ENCODE assay signal across 1 cellular context in the genomic region with DNA sequence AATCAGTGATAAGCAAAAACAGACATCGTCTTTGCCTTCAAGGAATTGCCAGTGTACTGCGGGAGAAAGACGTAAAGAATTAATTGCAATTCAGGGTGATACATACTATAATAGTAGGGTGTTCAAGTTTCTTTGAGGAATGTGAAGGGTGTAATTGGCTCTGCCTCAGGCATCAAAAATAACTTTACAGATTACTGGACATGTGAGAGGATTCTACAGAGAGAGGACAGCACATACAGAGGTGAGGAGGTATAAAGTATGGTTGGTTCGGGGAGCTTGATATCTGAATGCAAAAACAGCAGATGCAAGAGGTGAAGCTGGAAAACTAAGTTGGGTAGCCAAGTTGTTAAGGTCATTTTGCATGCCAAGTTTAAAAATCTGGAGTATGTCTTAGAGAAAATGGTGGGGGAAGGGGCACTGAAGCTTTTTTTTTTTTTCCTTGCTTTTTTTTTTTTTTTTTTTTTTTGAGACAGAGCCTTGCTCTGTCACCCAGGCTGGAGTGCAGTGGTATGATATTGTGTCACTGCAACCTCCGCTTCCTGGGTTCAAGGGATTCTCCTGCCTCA.
TF ChIP-seq lines count a peak whose summit lies in the region.

No MANE protein-coding gene starts in this region.

TF ChIP-seq in GM23338, 12 proteins besides CTCF, POLR2A, EP300 and RAD21 (continued from another document):
- TF ChIP-seq ZNF462 (CRISPR knock-in tag; IDR thresholded peaks at IDR 0.05) (no peak), REST (IDR thresholded peaks at IDR 0.05; ENCODE audit: unreplicated experiment) (no peak), EZH2 (IDR thresholded peaks at IDR 0.05; ENCODE audit: low read depth, unreplicated experiment) (no peak), POLR2AphosphoS5 (IDR thresholded peaks at IDR 0.05; ENCODE audit: low read depth) (no peak), EZH2phosphoT487 (IDR thresholded peaks at IDR 0.05; ENCODE audit: unreplicated experiment) (no peak), ETS1 (IDR thresholded peaks at IDR 0.05) (no peak), NANOG (IDR thresholded peaks at IDR 0.05; ENCODE audit: borderline replicate concordance) (no peak), ZNF331 (CRISPR knock-in tag; IDR thresholded peaks at IDR 0.05; ENCODE audit: low read depth) (no peak), JUNB (IDR thresholded peaks at IDR 0.05; ENCODE audit: unreplicated experiment) (no peak), STAT1 (IDR thresholded peaks at IDR 0.05; ENCODE audit: unreplicated experiment) (no peak), CREB1 (CRISPR knock-in tag; IDR thresholded peaks at IDR 0.05; ENCODE audit: low read depth) (no peak)
